8 cellular contexts compared by ENCODE assay signal in the genomic region with DNA sequence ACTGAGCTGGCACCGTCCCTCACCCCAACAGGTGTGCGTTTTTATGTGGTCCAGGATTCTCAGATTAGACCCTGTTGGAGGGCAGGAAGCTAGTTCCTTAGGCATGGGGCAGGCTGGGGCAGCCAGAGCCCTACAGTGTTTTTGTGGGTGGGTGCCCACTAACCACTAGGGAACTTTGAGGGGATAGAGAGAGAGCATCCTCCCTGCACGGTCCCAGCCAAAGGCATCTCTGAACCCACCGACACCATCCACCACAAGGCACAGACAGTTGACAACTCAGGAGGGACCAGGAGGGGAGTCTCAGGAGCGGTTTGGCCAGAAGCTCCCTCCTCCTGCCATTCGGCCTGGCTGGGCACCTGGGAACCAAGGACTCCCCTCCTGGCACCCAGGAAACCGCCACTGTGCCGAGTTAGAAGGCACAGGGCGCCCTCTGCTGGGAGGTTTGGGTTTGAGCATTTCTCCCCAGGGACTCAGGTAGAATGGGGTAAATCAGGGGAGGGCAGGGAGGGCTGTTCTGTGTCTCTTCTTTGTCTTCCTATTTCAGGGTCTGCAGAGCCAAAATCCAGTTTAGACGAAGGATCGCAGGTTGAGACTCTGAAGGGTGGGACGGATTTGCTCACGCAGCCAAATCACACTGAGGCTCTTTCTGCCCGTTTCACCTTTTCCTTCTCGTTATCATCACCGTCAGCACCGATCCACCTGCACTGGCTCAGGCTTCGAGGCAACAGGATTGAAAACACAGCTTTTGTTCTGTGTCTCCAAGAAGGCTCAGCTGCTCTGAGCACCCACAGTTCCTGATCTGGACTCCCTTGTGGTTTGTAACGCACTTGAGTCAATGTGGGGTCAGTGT.
DNase-seq lines count a peak whose midpoint lies in the region; ATAC-seq and TF ChIP-seq lines count a peak whose summit lies in the region.

No MANE protein-coding gene starts in this region.

- TF ChIP-seq POLR2A in erythroblast (IDR thresholded peaks at IDR 0.05; ENCODE audit: low read length): no peak

- peaks cover 5% of the 10 kb centered on the region for H3K9me3 Mint-ChIP-seq in osteocyte (ENCODE audit: unreplicated experiment)

- no peaks in the 10 kb centered on the region for H3K27me3 Mint-ChIP-seq in osteocyte (ENCODE audit: unreplicated experiment)

- DNase-seq in NOMO-1 treated with DMSO at 0.1 percent for 48 hours (lab: John Stamatoyannopoulos, UW; ENCODE audit: unreplicated experiment) (peak; percentile 14), NOMO-1 treated with dmso at 0.1 percent for 144 hours (lab: John Stamatoyannopoulos, UW; ENCODE audit: unreplicated experiment) (no peak), NCI-H510A (lab: John Stamatoyannopoulos, UW) (peak; percentile 65), erythroblast (lab: John Stamatoyannopoulos, UW) (peak; percentile 36 to 68), osteocyte (ENCODE audit: extremely low spot score, unreplicated experiment) (no peak)
- peak; percentile 15 for DNase-seq in activated CD8-positive, alpha-beta memory T cell treated with anti-CD3 and anti-CD28 coated beads, Interleukin-2, amount 50 U/mL, for 24 hours (ENCODE audit: extremely low read depth)

- no peak overlapping the region for H3K4me3 Mint-ChIP-seq in osteocyte (ENCODE audit: unreplicated experiment)

- ATAC-seq in HG03097 (IDR thresholded peaks at IDR 0.05; ENCODE audit: low FRiP score, unreplicated experiment): no peak
- no peak for ATAC-seq in GM21360 (IDR thresholded peaks at IDR 0.05; ENCODE audit: unreplicated experiment)

- peaks cover 31% of the 10 kb centered on the region for H3K4me1 Mint-ChIP-seq in osteocyte (ENCODE audit: unreplicated experiment)

- H3K36me3 Mint-ChIP-seq in osteocyte (ENCODE audit: unreplicated experiment): no peaks in the 10 kb centered on the region

- H3K27ac Mint-ChIP-seq in osteocyte (ENCODE audit: unreplicated experiment): peak overlapping the region; percentile 94

- peak; percentile 79 for TF ChIP-seq CTCF in osteocyte (IDR thresholded peaks at IDR 0.05)

Comparison
In these comparisons a context has a peak if more than half of its experiments do, and no peak if none do; other contexts are left out.
1. DNase-seq: peak in NOMO-1 treated with DMSO at 0.1 percent for 48 hours (single experiment), NCI-H510A (single experiment), activated CD8-positive, alpha-beta memory T cell treated with anti-CD3 and anti-CD28 coated beads, Interleukin-2, amount 50 U/mL, for 24 hours (single experiment) and erythroblast (2 of 2); none in NOMO-1 treated with dmso at 0.1 percent for 144 hours (single experiment) and osteocyte (single experiment).